Comparison of ENCODE assay signal across 1 cellular context in the genomic region with DNA sequence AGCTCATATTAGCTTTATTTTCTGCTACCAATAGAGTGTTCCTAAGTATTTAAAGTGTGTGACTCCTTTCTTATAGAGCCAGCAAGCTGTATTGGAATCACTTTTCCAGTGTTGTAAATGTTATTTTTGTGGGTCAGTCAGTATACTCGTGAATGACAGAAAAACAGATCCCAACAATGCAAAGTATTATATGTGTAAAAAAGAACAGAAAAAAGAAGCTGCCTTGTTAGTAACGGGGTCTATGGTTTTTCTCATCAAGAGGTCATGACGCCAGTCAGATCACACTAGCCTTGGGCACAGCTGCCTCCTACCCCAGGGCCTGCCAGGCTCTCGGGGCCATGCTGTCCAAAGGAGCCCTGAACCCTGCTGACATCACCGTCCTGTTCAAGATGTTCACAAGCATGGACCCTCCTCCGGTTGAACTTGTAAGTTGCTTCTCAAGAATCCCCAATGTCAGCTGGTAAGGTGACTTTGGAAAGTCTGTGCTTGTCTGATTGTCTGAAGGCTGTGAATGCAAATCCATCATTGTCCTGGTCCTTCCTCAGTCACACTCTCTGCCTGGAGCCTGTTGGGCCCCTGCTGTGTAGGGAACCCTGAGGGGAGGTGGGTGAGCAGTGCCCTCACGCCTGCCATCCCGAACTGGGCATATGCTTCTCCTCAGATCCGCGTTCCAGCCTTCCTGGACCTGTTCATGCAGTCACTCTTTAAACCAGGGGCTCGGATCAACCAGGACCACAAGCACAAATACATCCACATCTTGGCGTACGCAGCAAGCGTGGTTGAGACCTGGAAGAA.
TF ChIP-seq lines count a peak whose summit lies in the region.

No MANE protein-coding gene starts in this region.

TF ChIP-seq in HepG2, 621 proteins besides CTCF, POLR2A, EP300 and RAD21:
- 0 out of 2 replicates have a peak, but pooled peaks have one; percentile 36 for TF ChIP-seq HES4 (CRISPR knock-in tag; IDR thresholded peaks at IDR 0.05; ENCODE audit: borderline replicate concordance)
- 0 out of 2 replicates have a peak, but pooled peaks have one; percentile 38 for TF ChIP-seq NRL (CRISPR knock-in tag; IDR thresholded peaks at IDR 0.05; ENCODE audit: borderline replicate concordance)
- TF ChIP-seq, protein P1, sequence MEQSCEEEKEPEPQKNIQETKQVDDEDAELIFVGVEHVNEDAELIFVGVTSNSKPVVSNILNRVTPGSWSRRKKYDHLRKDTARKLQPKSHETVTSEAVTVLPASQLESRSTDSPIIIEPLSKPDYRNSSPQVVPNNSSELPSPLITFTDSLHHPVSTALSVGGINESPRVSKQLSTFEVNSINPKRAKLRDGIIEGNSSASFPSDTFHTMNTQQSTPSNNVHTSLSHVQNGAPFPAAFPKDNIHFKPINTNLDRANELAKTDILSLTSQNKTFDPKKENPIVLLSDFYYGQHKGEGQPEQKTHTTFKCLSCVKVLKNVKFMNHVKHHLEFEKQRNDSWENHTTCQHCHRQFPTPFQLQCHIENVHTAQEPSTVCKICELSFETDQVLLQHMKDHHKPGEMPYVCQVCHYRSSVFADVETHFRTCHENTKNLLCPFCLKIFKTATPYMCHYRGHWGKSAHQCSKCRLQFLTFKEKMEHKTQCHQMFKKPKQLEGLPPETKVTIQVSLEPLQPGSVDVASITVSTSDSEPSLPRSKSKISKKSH (CRISPR knock-in tag; IDR thresholded peaks at IDR 0.05; ENCODE audit: borderline replicate concordance), result peak; percentile 47; the same call in 1 of the 2 replicates
- peak; percentile 7 for TF ChIP-seq IKZF4 (CRISPR knock-in tag; IDR thresholded peaks at IDR 0.05; ENCODE audit: borderline replicate concordance, low read depth, not compliant biosample characterization)
- no peak for TF ChIP-seq ZNF451 (CRISPR knock-in tag; IDR thresholded peaks at IDR 0.05)
- 0 out of 2 replicates have a peak, but pooled peaks have one; percentile 28 for TF ChIP-seq RBFOX2 (IDR thresholded peaks at IDR 0.05; ENCODE audit: low read depth, low read length)
